ENCODE assay signal across 8 cellular contexts in the genomic region with DNA sequence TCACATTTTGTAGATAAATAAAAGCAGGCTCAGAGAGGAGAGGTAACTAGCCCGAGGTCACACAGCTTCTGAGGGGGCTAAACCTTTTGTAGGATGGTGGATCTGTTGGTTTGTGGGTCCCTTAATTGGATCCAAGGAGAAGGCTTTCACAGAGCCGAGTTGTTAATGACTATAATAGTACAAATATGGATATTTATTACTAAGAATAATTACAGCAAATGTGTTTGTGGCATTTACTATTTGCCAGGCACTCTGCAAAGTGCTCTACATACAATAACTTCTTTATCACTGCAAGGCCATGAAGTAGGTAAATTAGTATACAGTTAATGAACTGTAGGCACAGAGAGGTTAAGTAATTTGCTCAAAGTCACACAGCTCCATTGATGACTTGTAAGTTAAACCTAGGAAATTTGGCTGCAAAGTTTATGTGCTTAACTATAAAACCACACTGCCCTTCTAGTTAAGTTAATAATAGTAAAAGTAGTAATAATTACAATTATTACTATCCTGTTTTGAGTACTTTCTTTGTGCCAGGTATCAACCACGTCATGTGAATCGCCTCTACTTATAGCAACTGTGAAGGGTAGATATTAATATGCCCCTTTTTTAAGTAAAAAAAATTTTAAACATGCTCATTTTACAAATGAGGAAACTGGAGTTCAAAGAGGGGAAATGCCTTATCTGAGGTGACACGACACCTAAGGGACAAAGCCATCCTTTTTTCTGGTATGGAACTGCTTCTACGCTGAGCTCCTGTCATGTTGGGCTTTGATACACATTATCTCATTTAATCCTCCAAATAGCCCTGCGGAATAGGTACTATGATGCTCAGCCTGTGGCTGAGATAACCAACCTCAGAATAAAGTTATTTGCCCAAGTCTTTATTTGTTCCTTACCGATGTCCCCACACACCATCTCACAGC. TPM values are rescaled to one million over a fixed set of nuclear protein-coding genes. Genes with fewer than 3 reads are reported as not detected.
DNase-seq lines count a peak whose midpoint lies in the region; ATAC-seq and TF ChIP-seq lines count a peak whose summit lies in the region.

No MANE protein-coding gene starts in this region.

- peaks cover 70% of the 10 kb centered on the region for H3K4me1 ChIP-seq in mononuclear cell (ENCODE audit: insufficient read depth, low read length)

- H3K27me3 ChIP-seq in brain microvascular endothelial cell (replicated peaks) (no peaks in the 10 kb centered on the region), mononuclear cell (ENCODE audit: insufficient read depth, low read length) (no peaks in the 10 kb centered on the region)

- no peaks in the 10 kb centered on the region for H3K9me3 Mint-ChIP-seq in stimulated activated naive CD8-positive, alpha-beta T cell treated with anti-CD3 and anti-CD28 coated beads, Interleukin-15, Interleukin-2, amounts not matched to agents 100 ng/mL and 50 ng/mL, for 24 hours

- H3K4me3 Mint-ChIP-seq in stimulated activated naive CD8-positive, alpha-beta T cell treated with anti-CD3 and anti-CD28 coated beads, Interleukin-15, Interleukin-2, amounts not matched to agents 100 ng/mL and 50 ng/mL, for 24 hours = peak overlapping the region; percentile 81

- ATAC-seq in stimulated activated naive CD8-positive, alpha-beta T cell treated with anti-CD3 and anti-CD28 coated beads, Interleukin-15, Interleukin-2, amounts not matched to agents 100 U/mL and 50 U/mL, for 24 hours = no peak
- ATAC-seq in GM18520 (IDR thresholded peaks at IDR 0.05; ENCODE audit: unreplicated experiment) (no peak), GM19324 (IDR thresholded peaks at IDR 0.05; ENCODE audit: low FRiP score, unreplicated experiment) (no peak), HG03139 (IDR thresholded peaks at IDR 0.05; ENCODE audit: unreplicated experiment) (no peak)

- DNase-seq in stimulated activated naive CD8-positive, alpha-beta T cell treated with anti-CD3 and anti-CD28 coated beads, Interleukin-15, Interleukin-2, amounts not matched to agents 100 U/mL and 50 U/mL, for 24 hours = no peak
- DNase-seq in brain microvascular endothelial cell = no peak
- no peak for DNase-seq in ACHN

- H3K36me3 ChIP-seq in brain microvascular endothelial cell (replicated peaks) = peaks cover 24% of the 10 kb centered on the region

- in situ Hi-C loops in brain microvascular endothelial cell (cut with HindIII; ENCODE audit: low pct_ligation_motif_present, low sequenced_read_pairs) = loop anchor here (10.0 kb wide), 1 partner anchor 273 kb away; no protein-coding TSS in a partner anchor
- in situ Hi-C loops in ACHN (cut with HindIII; ENCODE audit: low pct_ligation_motif_present, low pct_unique_long_range_greater_than_20kb, low sequenced_read_pairs) = no loop called here

- no peaks in the 10 kb centered on the region for H3K27me3 Mint-ChIP-seq in stimulated activated naive CD8-positive, alpha-beta T cell treated with anti-CD3 and anti-CD28 coated beads, Interleukin-15, Interleukin-2, amounts not matched to agents 100 ng/mL and 50 ng/mL, for 24 hours

- peak overlapping the region; percentile 86 for H3K27ac Mint-ChIP-seq in stimulated activated naive CD8-positive, alpha-beta T cell treated with anti-CD3 and anti-CD28 coated beads, Interleukin-15, Interleukin-2, amounts not matched to agents 100 ng/mL and 50 ng/mL, for 24 hours

- no peaks in the 10 kb centered on the region for H3K9me3 ChIP-seq in mononuclear cell (ENCODE audit: low read depth, low read length)

- peak overlapping the region; percentile 31 for H3K4me3 ChIP-seq in brain microvascular endothelial cell (ENCODE audit: low read depth, low read length)
- peak overlapping the region; percentile 40 for H3K4me3 ChIP-seq in mononuclear cell (ENCODE audit: low read length)

- no peak for TF ChIP-seq CTCF in brain microvascular endothelial cell (IDR thresholded peaks at IDR 0.05; ENCODE audit: low read depth, low read length, missing control alignments)

- H3K27ac ChIP-seq in brain microvascular endothelial cell = peak overlapping the region; percentile 90

- H3K4me1 Mint-ChIP-seq in stimulated activated naive CD8-positive, alpha-beta T cell treated with anti-CD3 and anti-CD28 coated beads, Interleukin-15, Interleukin-2, amounts not matched to agents 100 ng/mL and 50 ng/mL, for 24 hours (ENCODE audit: low read depth) = peaks cover 70% of the 10 kb centered on the region

- peaks cover 36% of the 10 kb centered on the region for H3K36me3 Mint-ChIP-seq in stimulated activated naive CD8-positive, alpha-beta T cell treated with anti-CD3 and anti-CD28 coated beads, Interleukin-15, Interleukin-2, amounts not matched to agents 100 ng/mL and 50 ng/mL, for 24 hours (ENCODE audit: low read depth)

RNA-seq across cellular contexts. Expression of a gene that starts 8.4 kb away (rescaled TPM):
- total RNA-seq in mononuclear cell = 216 TPM
